24 cellular contexts compared by ENCODE assay signal in the genomic region with DNA sequence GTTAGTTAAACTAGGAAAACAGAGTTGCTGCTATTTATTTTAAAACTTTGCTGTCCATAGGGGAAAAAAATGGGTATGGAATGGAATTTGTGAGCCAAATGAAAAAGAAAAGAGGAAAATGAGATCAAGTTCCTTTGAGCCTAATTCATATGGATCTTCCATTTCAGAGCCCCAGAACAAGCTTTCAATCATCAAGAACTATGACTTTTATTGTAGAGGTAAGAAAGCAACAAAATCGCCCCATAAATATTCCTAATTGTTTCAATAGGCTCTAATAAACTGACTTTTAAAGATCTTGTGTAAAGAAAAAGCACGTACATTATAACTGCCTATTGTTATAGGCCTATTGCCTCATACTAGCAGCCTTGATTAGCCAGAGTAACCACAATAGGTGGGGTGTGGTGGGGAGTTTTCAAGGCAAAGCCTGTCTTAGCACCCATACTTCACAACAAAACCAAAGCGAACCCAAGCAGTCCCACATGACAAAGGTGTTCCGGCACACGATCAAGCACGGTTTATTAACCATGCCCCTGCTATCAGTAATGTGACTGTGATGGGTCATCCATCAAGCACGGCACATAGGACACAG. TPM values are rescaled to one million over a fixed set of nuclear protein-coding genes. Genes with fewer than 3 reads are reported as not detected.
DNase-seq lines count a peak whose midpoint lies in the region; ATAC-seq and TF ChIP-seq lines count a peak whose summit lies in the region.
"Had no signal": no experiment of that assay in that cellular context is flagged by ENCODE, and none has a peak within 500 bp of the region (broad histone marks: within the 10 kb centered on the region; RNA-seq: fewer than 3 reads in every experiment).

No MANE protein-coding gene starts in this region.

- DNase-seq in HAP-1 (ENCODE audit: low spot score in 2 of 2) (peak; percentile 78 to 93), adrenal gland (no peak), esophagus squamous epithelium (lab: John Stamatoyannopoulos, UW) (no peak), progenitor cell of endocrine pancreas (ENCODE audit: low spot score, unreplicated experiment) (no peak), NCI-H2081 (lab: John Stamatoyannopoulos, UW) (no peak), NOMO-1 treated with dmso at 0.1 percent for 144 hours (lab: John Stamatoyannopoulos, UW; ENCODE audit: unreplicated experiment) (no peak), NCI-H524 (lab: John Stamatoyannopoulos, UW) (no peak)
- DNase-seq: activated CD4-positive, alpha-beta T cell treated with anti-CD3 and anti-CD28 coated beads, Interleukin-2, amount 50 U/mL, for 4 hours; activated CD4-positive, CD25-positive, alpha-beta regulatory T cell; activated CD8-positive, alpha-beta memory T cell treated with anti-CD3 and anti-CD28 coated beads, Interleukin-2, amount 50 U/mL, for 48 hours; caudate nucleus; Karpas-422; NCI-H524 treated with DMSO at 0.1 percent for 48 hours; pancreas; right cardiac atrium; SJCRH30; stimulated activated CD4-positive, alpha-beta T cell treated with anti-CD3 and anti-CD28 coated beads, Interleukin-2, amount 100 ng/mL, for 48 hours; substantia nigra; T1000; upper lobe of right lung had no signal

- H3K36me3 Mint-ChIP-seq in progenitor cell of endocrine pancreas (ENCODE audit: insufficient read depth): peaks cover 1% of the 10 kb centered on the region
- H3K36me3 Mint-ChIP-seq: activated naive CD4-positive, alpha-beta T cell treated with anti-CD3 and anti-CD28 coated beads, Interleukin-2, amount 50 U/mL, for 24 hours had no signal

- peak overlapping the region; percentile 78 to 93 (median 83) for H3K27ac ChIP-seq in adrenal gland
- H3K27ac ChIP-seq in esophagus squamous epithelium: peak overlapping the region; percentile 17 to 72 (median 63)
- H3K27ac ChIP-seq: BLaER1, pancreas, SJCRH30, upper lobe of right lung had no signal

- no peaks in the 10 kb centered on the region for H3K27me3 ChIP-seq in HAP-1 (ENCODE audit: low read depth)
- no peaks in the 10 kb centered on the region for H3K27me3 ChIP-seq in adrenal gland
- H3K27me3 ChIP-seq in esophagus squamous epithelium: no peaks in the 10 kb centered on the region
- H3K27me3 ChIP-seq: BLaER1, pancreas, upper lobe of right lung had no signal

- in situ Hi-C loops in HAP-1 (cut with MboI; ENCODE audit: low sequenced_read_pairs): no loop called here

- H3K9me3 ChIP-seq in HAP-1: no peaks in the 10 kb centered on the region
- no peaks in the 10 kb centered on the region for H3K9me3 ChIP-seq in adrenal gland (replicated peaks in 1 of 3)
- no peaks in the 10 kb centered on the region for H3K9me3 ChIP-seq in esophagus squamous epithelium
- H3K9me3 ChIP-seq: BLaER1, pancreas, SJCRH30, upper lobe of right lung had no signal

- H3K27me3 Mint-ChIP-seq in progenitor cell of endocrine pancreas: no peaks in the 10 kb centered on the region
- H3K27me3 Mint-ChIP-seq: activated naive CD4-positive, alpha-beta T cell treated with anti-CD3 and anti-CD28 coated beads, Interleukin-2, amount 50 U/mL, for 24 hours had no signal

- H3K27ac Mint-ChIP-seq in progenitor cell of endocrine pancreas: peak overlapping the region; percentile 86
- H3K27ac Mint-ChIP-seq: activated naive CD4-positive, alpha-beta T cell treated with anti-CD3 and anti-CD28 coated beads, Interleukin-2, amount 50 U/mL, for 24 hours had no signal

- no peak for ATAC-seq in HG03571 (IDR thresholded peaks at IDR 0.05; ENCODE audit: unreplicated experiment)
- ATAC-seq: right cardiac atrium had no signal

- H3K4me3 Mint-ChIP-seq in progenitor cell of endocrine pancreas (ENCODE audit: low read depth): no peak overlapping the region
- H3K4me3 Mint-ChIP-seq: activated naive CD4-positive, alpha-beta T cell treated with anti-CD3 and anti-CD28 coated beads, Interleukin-2, amount 50 U/mL, for 24 hours; nephron had no signal

- intact Hi-C loops in adrenal gland (cut with DNase I) (no loop called here), esophagus squamous epithelium (cut with DNase I) (no loop called here)

- peaks cover 3% of the 10 kb centered on the region for H3K9me3 Mint-ChIP-seq in progenitor cell of endocrine pancreas (ENCODE audit: low read depth)
- H3K9me3 Mint-ChIP-seq: activated naive CD4-positive, alpha-beta T cell treated with anti-CD3 and anti-CD28 coated beads, Interleukin-2, amount 50 U/mL, for 24 hours; nephron had no signal

- H3K36me3 ChIP-seq in HAP-1 (replicated peaks): no peaks in the 10 kb centered on the region
- H3K36me3 ChIP-seq in adrenal gland (replicated peaks in 1 of 2): no peaks in the 10 kb centered on the region
- H3K36me3 ChIP-seq in esophagus squamous epithelium: peaks cover 0 to 19% (median 0%) of the 10 kb centered on the region in 3 donors
- H3K36me3 ChIP-seq: BLaER1, pancreas, SJCRH30, upper lobe of right lung had no signal

- WGBS in adrenal gland, 4 donors: 43 to 57% (median 45%) methylated on average over 7 of the region's 7 CpGs
- 68 to 75% methylated on average over 7 of the region's 7 CpGs for WGBS in esophagus squamous epithelium, 2 donors

- H3K4me3 ChIP-seq in HAP-1 (no peak overlapping the region), adrenal gland (peak overlapping the region in 1 of 4 donors; percentile 13), esophagus squamous epithelium (no peak overlapping the region)
- H3K4me3 ChIP-seq: BLaER1, pancreas, SJCRH30, upper lobe of right lung had no signal

- TF ChIP-seq CTCF in adrenal gland (IDR thresholded peaks at IDR 0.05) (no peak), esophagus squamous epithelium (IDR thresholded peaks at IDR 0.05) (no peak), progenitor cell of endocrine pancreas (IDR thresholded peaks at IDR 0.05; ENCODE audit: unreplicated experiment) (no peak)

- H3K4me1 ChIP-seq in HAP-1 (peaks cover 20% of the 10 kb centered on the region), adrenal gland (replicated peaks in 1 of 2) (peaks cover 37 to 56% of the 10 kb centered on the region in 2 donors), esophagus squamous epithelium (peaks cover 12 to 52% (median 17%) of the 10 kb centered on the region in 3 donors)
- H3K4me1 ChIP-seq: BLaER1, SJCRH30, upper lobe of right lung had no signal

- TF ChIP-seq POLR2A in adrenal gland (IDR thresholded peaks at IDR 0.05) (no peak), esophagus squamous epithelium (IDR thresholded peaks at IDR 0.05) (no peak)

- H3K4me1 Mint-ChIP-seq in progenitor cell of endocrine pancreas (ENCODE audit: low read depth): peaks cover 37% of the 10 kb centered on the region
- H3K4me1 Mint-ChIP-seq: activated naive CD4-positive, alpha-beta T cell treated with anti-CD3 and anti-CD28 coated beads, Interleukin-2, amount 50 U/mL, for 24 hours; nephron had no signal

RNA-seq across cellular contexts. Expression of a gene that starts 44.4 kb away (rescaled TPM):
- total RNA-seq in adrenal gland (100 to 1,000 TPM; 143 to 370 (median 175) TPM), esophagus squamous epithelium (100 to 1,000 TPM in 2 of 4 donors, 10 to 100 TPM in 2; 94.6 to 197 (median 125) TPM), progenitor cell of endocrine pancreas (64.3 and 64.8 TPM in 2 replicates)
- 100 to 1,000 TPM in 1 of 3 donors, 10 to 100 TPM in 2; 25.7 to 117 (median 26.0) TPM for polyA plus RNA-seq in adrenal gland
- total RNA-seq: SJCRH30 had no signal

Comparison
In these comparisons a context has a peak if more than half of its experiments do, and no peak if none do; other contexts are left out.
1. DNase-seq: peak in HAP-1 (2 of 2); none in adrenal gland (0 of 7), esophagus squamous epithelium (single experiment), progenitor cell of endocrine pancreas (single experiment), NCI-H2081 (0 of 2), NOMO-1 treated with dmso at 0.1 percent for 144 hours (single experiment) and NCI-H524 (0 of 2).